Comparison of ENCODE assay signal across 1 cellular context in genomic region chr22:45273452-45274075, GRCh38.
TF ChIP-seq lines count a peak whose summit lies in the region.

No MANE protein-coding gene starts in this region.

TF ChIP-seq in liver, 16 proteins besides CTCF, POLR2A, EP300 and RAD21:
- TF ChIP-seq HNF4A (conservative IDR thresholded peaks at IDR 0.05): peak; percentile 3 to 49
- no peak for TF ChIP-seq MAX (IDR thresholded peaks at IDR 0.05)
- peak; percentile 48 for TF ChIP-seq HNF4G (IDR thresholded peaks at IDR 0.05)
- no peak for TF ChIP-seq ZBTB33 (IDR thresholded peaks at IDR 0.05)
- no peak for TF ChIP-seq NR2F2 (IDR thresholded peaks at IDR 0.05)
- TF ChIP-seq SP1 (IDR thresholded peaks at IDR 0.05): peak; percentile 65
- no peak for TF ChIP-seq RXRA (IDR thresholded peaks at IDR 0.05)
